ENCODE assay signal across 17 cellular contexts in the genomic region with DNA sequence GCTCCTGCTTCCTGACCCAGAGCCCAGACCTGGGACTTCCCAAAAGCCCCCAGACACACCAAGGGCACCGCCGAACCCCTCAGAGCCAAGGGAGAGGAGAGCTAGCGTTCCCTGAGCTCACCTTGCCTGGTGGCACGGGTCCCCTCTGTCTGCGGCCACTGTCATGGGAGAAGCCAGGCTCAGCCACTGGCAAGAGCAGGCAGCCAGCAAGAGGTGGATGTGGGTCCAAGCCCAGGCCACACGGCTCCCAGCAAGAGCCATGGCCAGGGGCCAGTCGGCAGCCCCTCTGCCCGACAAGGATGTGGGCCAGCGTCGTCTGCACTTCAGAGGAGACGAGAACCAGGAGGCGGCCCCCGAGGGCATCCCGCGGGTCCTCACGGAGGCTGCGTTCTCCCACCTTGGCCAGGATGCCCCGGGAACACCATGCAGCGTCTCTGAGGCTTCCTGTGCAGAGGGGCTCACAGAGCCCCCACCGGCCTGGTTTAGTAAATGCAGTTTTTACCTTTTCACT. TPM values are rescaled to one million over a fixed set of nuclear protein-coding genes. Genes with fewer than 3 reads are reported as not detected.
DNase-seq lines count a peak whose midpoint lies in the region; ATAC-seq, FAIRE-seq and TF ChIP-seq lines count a peak whose summit lies in the region.
"Had no signal": no experiment of that assay in that cellular context is flagged by ENCODE, and none has a peak within 500 bp of the region (broad histone marks: within the 10 kb centered on the region; RNA-seq: fewer than 3 reads in every experiment).

No MANE protein-coding gene starts in this region.

- peaks cover under 1% of the 10 kb centered on the region for H3K4me1 Mint-ChIP-seq in Calu3 (ENCODE audit: low read depth, unreplicated experiment)
- H3K4me1 Mint-ChIP-seq in naive B cell = peaks cover 4 to 20% (median 16%) of the 10 kb centered on the region in 3 donors

- H3K9me3 Mint-ChIP-seq in Calu3 (ENCODE audit: low read depth, unreplicated experiment) (no peaks in the 10 kb centered on the region), naive B cell (peaks cover 0 to 9% (median 4%) of the 10 kb centered on the region in 7 donors)

- no peak overlapping the region for H3K27ac Mint-ChIP-seq in Calu3 (ENCODE audit: unreplicated experiment)
- H3K27ac Mint-ChIP-seq in naive B cell = peak overlapping the region in 2 of 6 donors; percentile 38 to 44
- H3K27ac Mint-ChIP-seq: activated CD8-positive, alpha-beta T cell treated with anti-CD3 and anti-CD28 coated beads for 36 hours; dendritic cell treated with granulocyte-macrophage colony-stimulating factor and Interleukin-4, amounts not matched to agents 40 ng/mL and 50 ng/mL, for 4 days had no signal

- no peak overlapping the region for H3K4me3 ChIP-seq in BLaER1
- no peak overlapping the region for H3K4me3 ChIP-seq in K562

- no peaks in the 10 kb centered on the region for H3K27me3 ChIP-seq in BLaER1
- H3K27me3 ChIP-seq in K562 (ENCODE audit: control insufficient read depth in 2 of 2, insufficient read depth in 2 of 2, low read length in 2 of 2) = peaks cover 33 to 39% of the 10 kb centered on the region in 2 experiments

- intact Hi-C loops in Calu3 (cut with micrococcal nuclease; ENCODE audit: unreplicated experiment) = no loop called here
- intact Hi-C loops in K562 (cut with micrococcal nuclease) = no loop called here

- no peak for TF ChIP-seq RAD21 in K562 (CRISPR knock-in tag; conservative IDR thresholded peaks at IDR 0.05 in 1 of 2, IDR thresholded peaks at IDR 0.05 in 1 of 2)

- H3K27ac ChIP-seq in BLaER1 = no peak overlapping the region
- no peak overlapping the region for H3K27ac ChIP-seq in K562 (ENCODE audit: extremely low read depth, low read depth, low read length)

- peaks cover 54% of the 10 kb centered on the region for H3K36me3 Mint-ChIP-seq in Calu3 (ENCODE audit: insufficient read depth, unreplicated experiment)
- H3K36me3 Mint-ChIP-seq in naive B cell = peaks cover under 1 to 8% of the 10 kb centered on the region in 2 donors

- H3K9ac ChIP-seq in BLaER1 (no peak overlapping the region), K562 (ENCODE audit: insufficient read depth in 1 of 2, low read depth in 2 of 2, low read length in 2 of 2) (no peak overlapping the region)

- peak overlapping the region; percentile 95 for H3K4me2 ChIP-seq in BLaER1
- H3K4me2 ChIP-seq in K562 (ENCODE audit: insufficient read depth, low read length) = no peak overlapping the region

- no peaks in the 10 kb centered on the region for H3K9me1 ChIP-seq in K562 (ENCODE audit: control insufficient read depth, insufficient read depth, low read length)

- no peak overlapping the region for H2AFZ ChIP-seq in K562 (ENCODE audit: low read depth, low read length)

- POLR2A ChIA-PET in K562 (lab: Yijun Ruan, JAX) = interaction anchor here (1.0 to 1.9 kb wide), 2 partner anchors 10 to 12 kb away, joined by 5 to 9 read pairs; no protein-coding TSS in a partner anchor

- peaks cover 2% of the 10 kb centered on the region for H3K27me3 Mint-ChIP-seq in Calu3 (ENCODE audit: unreplicated experiment)
- H3K27me3 Mint-ChIP-seq in naive B cell = peaks cover 0 to 23% (median 17%) of the 10 kb centered on the region in 3 donors

- TF ChIP-seq POLR2A in K562 (conservative IDR thresholded peaks at IDR 0.05) = no peak

- H3K4me1 ChIP-seq in BLaER1 = peaks cover 52% of the 10 kb centered on the region
- peaks cover 10 to 56% of the 10 kb centered on the region in 2 experiments; a peak in 4 of 5 replicates for H3K4me1 ChIP-seq in K562 (replicated peaks in 1 of 2; ENCODE audit: control insufficient read depth in 2 of 2, insufficient read depth in 2 of 2, low read length in 2 of 2)

- CTCF ChIA-PET in Calu3 (lab: Charles Lee) = interaction anchor here (1.0 kb wide), 1 partner anchor 19 kb away, joined by 4 read pairs; no protein-coding TSS in a partner anchor
- CTCF ChIA-PET in K562 (lab: Yijun Ruan, JAX; ENCODE audit: low intra/inter-chr PET ratio) = no interaction called here

- H3K4me3 Mint-ChIP-seq in Calu3 (ENCODE audit: low read depth, unreplicated experiment) = peak overlapping the region; percentile 95
- H3K4me3 Mint-ChIP-seq in naive B cell = peak overlapping the region; percentile 23 to 86 (median 76)
- H3K4me3 Mint-ChIP-seq: dendritic cell treated with granulocyte-macrophage colony-stimulating factor and Interleukin-4, amounts not matched to agents 40 ng/mL and 50 ng/mL, for 4 days had no signal

- WGBS in K562 (ENCODE audit: insufficient coverage, low coverage, missing lambda C conversion rate) = 32% methylated on average over 16 of the region's 20 CpGs

- in situ Hi-C loops in K562 (cut with MboI) = no loop called here

- BruUV-seq in Calu3 (replicated peaks; lab: Mats Ljungman, UMichigan) = no TSS peak
- no TSS peak for BruUV-seq in K562 (replicated peaks; lab: Mats Ljungman, UMichigan)

- peak; percentile 58 for FAIRE-seq in K562 (lab: Jason Lieb, UNC)

- no peak for TF ChIP-seq EP300 in K562 (IDR thresholded peaks at IDR 0.05; ENCODE audit: low read length)

- H4K20me1 ChIP-seq in BLaER1 (peaks cover 23% of the 10 kb centered on the region), K562 (replicated peaks; ENCODE audit: control insufficient read depth, insufficient read depth, low read length) (no peaks in the 10 kb centered on the region)

- no peak for TF ChIP-seq CTCF in Calu3 (IDR thresholded peaks at IDR 0.05; ENCODE audit: unreplicated experiment)
- TF ChIP-seq CTCF in K562 (IDR thresholded peaks at IDR 0.05 in 2 of 3, conservative IDR thresholded peaks at IDR 0.05 in 1 of 3; ENCODE audit: insufficient read depth in 2 of 3, low read depth in 1 of 3, low read length in 3 of 3) = peak; percentile 24 to 38 (median 36); a peak in 2 of 6 replicates

- peaks cover 14% of the 10 kb centered on the region for H3K36me3 ChIP-seq in BLaER1
- peaks cover 20% of the 10 kb centered on the region; the same call in 2 of the 3 replicates for H3K36me3 ChIP-seq in K562 (ENCODE audit: control insufficient read depth, insufficient read depth, low read length)

- no peak for DNase-seq in Calu3
- no peak for DNase-seq in K562 (ENCODE audit: extremely low read depth in 1 of 4, low spot score in 3 of 4)
- no peak for DNase-seq in naive B cell
- DNase-seq in kidney glomerular epithelial cell (lab: John Stamatoyannopoulos, UW) = no peak
- DNase-seq in hippocampal formation (lab: John Stamatoyannopoulos, UW) = no peak
- DNase-seq: activated CD8-positive, alpha-beta T cell treated with anti-CD3 and anti-CD28 coated beads for 36 hours; KBM-7; NCI-H1436 treated with DMSO at 0.1 percent for 48 hours; NCI-H510A treated with DMSO at 0.1 percent for 48 hours; T-helper 9 cell had no signal

- H3K79me2 ChIP-seq in K562 (ENCODE audit: control insufficient read depth, insufficient read depth, low read length) = peaks cover 14% of the 10 kb centered on the region

- ATAC-seq in K562 (no peak), naive B cell (ENCODE audit: low read depth in 2 of 2) (no peak), GM21423 (IDR thresholded peaks at IDR 0.05; ENCODE audit: unreplicated experiment) (no peak), GM19467 (IDR thresholded peaks at IDR 0.05; ENCODE audit: unreplicated experiment) (no peak)
- ATAC-seq: activated CD8-positive, alpha-beta T cell treated with anti-CD3 and anti-CD28 coated beads for 36 hours had no signal

- peaks cover 24% of the 10 kb centered on the region for H3K9me3 ChIP-seq in BLaER1
- peaks cover 7% of the 10 kb centered on the region for H3K9me3 ChIP-seq in K562 (replicated peaks; ENCODE audit: control insufficient read depth, insufficient read depth, low read depth, low read length)

RNA-seq across cellular contexts. Expression of a gene that starts 2.2 kb away (rescaled TPM):
- 517 and 545 TPM in 2 replicates for total RNA-seq in Calu3 (2022)
- 8.8 and 25.0 TPM in 2 replicates for total RNA-seq in K562 (2011; cell fraction: chromatin; rRNA removed; ENCODE audit: low replicate concordance)
- total RNA-seq in K562 (2011; cell fraction: nucleolus; rRNA removed) = 34.9 and 37.0 TPM in 2 replicates
- total RNA-seq in K562 (2011; cell fraction: nucleoplasm; rRNA removed) = 25.6 and 28.6 TPM in 2 replicates
- 73.9 and 86.1 TPM in 2 replicates for total RNA-seq in K562 (2014; rRNA removed)
- 2.3 and 4.5 TPM in 2 replicates for total RNA-seq in K562 (2014; rRNA removed; fragmentation: Illumina TruSeq; extraction: Trizol)
- 10.5 and 16.6 TPM in 2 replicates for total RNA-seq in K562 (2015; rRNA removed; fragmentation: Illumina TruSeq; extraction: Trizol)
- 220 and 233 TPM in 2 replicates for total RNA-seq in K562 (2021)
- polyA plus RNA-seq in K562 (2011; rRNA removed) = 4.5 and 9.8 TPM in 2 replicates
- 17.2 and 51.6 TPM in 2 replicates for polyA plus RNA-seq in K562 (2011; cell fraction: cytosol; rRNA removed)
- 34.4 and 40.3 TPM in 2 replicates for polyA plus RNA-seq in K562 (2011; cell fraction: nucleus; rRNA removed)
- polyA plus RNA-seq in K562 (2012) = 125 and 320 TPM in 2 replicates
- 11.2 and 59.1 TPM in 2 replicates for polyA plus RNA-seq in K562 (2014; fragmentation: Illumina TruSeq; extraction: Trizol)
- polyA plus RNA-seq in K562 (2014; fragmentation: Nextera tagmentation; extraction: Ambion mirVana) = under 1 TPM; 0.77 to 0.85 TPM
- 98.3 and 99.6 TPM in 2 replicates for polyA plus RNA-seq in K562 (2014; rRNA removed)
- polyA minus RNA-seq in K562 (2011; rRNA and poly(A)+ RNA removed) = 0.95 and 2.2 TPM in 2 replicates
- 82.0 and 193 TPM in 2 replicates for polyA minus RNA-seq in K562 (2011; cell fraction: cytosol; rRNA and poly(A)+ RNA removed)
- 25.2 and 33.4 TPM in 2 replicates for polyA minus RNA-seq in K562 (2011; cell fraction: nucleus; rRNA and poly(A)+ RNA removed)
- 100 to 1,000 TPM in 1 of 6 donors, 10 to 100 TPM in 5; 40.2 to 132 (median 67.5) TPM for polyA plus RNA-seq in naive B cell (ENCODE audit: low read depth in 6 of 6)

RNA-seq across cellular contexts. Expression of a gene that starts 18.8 kb away (rescaled TPM):
- 15.9 and 22.5 TPM in 2 replicates for total RNA-seq in Calu3 (2022)
- total RNA-seq in K562 (2011; cell fraction: chromatin; rRNA removed; ENCODE audit: low replicate concordance) = not detected in 2 replicates
- total RNA-seq in K562 (2011; cell fraction: nucleolus; rRNA removed) = not detected in 2 replicates
- total RNA-seq in K562 (2011; cell fraction: nucleoplasm; rRNA removed) = not detected in 2 replicates
- not detected in 2 replicates for total RNA-seq in K562 (2014; rRNA removed)
- total RNA-seq in K562 (2014; rRNA removed; fragmentation: Illumina TruSeq; extraction: Trizol) = not detected in 2 replicates
- not detected in 2 replicates for total RNA-seq in K562 (2015; rRNA removed; fragmentation: Illumina TruSeq; extraction: Trizol)
- total RNA-seq in K562 (2021) = not detected in 2 replicates
- not detected in 2 replicates for polyA plus RNA-seq in K562 (2011; rRNA removed)
- polyA plus RNA-seq in K562 (2011; cell fraction: cytosol; rRNA removed) = 0.03 TPM in 1 of 2 replicates, not detected in the other
- polyA plus RNA-seq in K562 (2011; cell fraction: nucleus; rRNA removed) = not detected in 2 replicates
- 0.11 TPM in 1 of 2 replicates, not detected in the other for polyA plus RNA-seq in K562 (2012)
- polyA plus RNA-seq in K562 (2014; fragmentation: Illumina TruSeq; extraction: Trizol) = not detected in 2 replicates
- not detected for polyA plus RNA-seq in K562 (2014; fragmentation: Nextera tagmentation; extraction: Ambion mirVana)
- polyA plus RNA-seq in K562 (2014; rRNA removed) = 0.07 TPM in 1 of 2 replicates, not detected in the other
- polyA minus RNA-seq in K562 (2011; rRNA and poly(A)+ RNA removed) = not detected in 2 replicates
- polyA minus RNA-seq in K562 (2011; cell fraction: cytosol; rRNA and poly(A)+ RNA removed) = not detected in 2 replicates
- not detected in 2 replicates for polyA minus RNA-seq in K562 (2011; cell fraction: nucleus; rRNA and poly(A)+ RNA removed)
- 1 to 10 TPM in 1 of 6 donors, under 1 TPM in 5; 0.10 to 1.3 (median 0.51) TPM for polyA plus RNA-seq in naive B cell (ENCODE audit: low read depth in 6 of 6)
- polyA plus RNA-seq: fibroblast of lung had no signal

RNA-seq across cellular contexts. Expression of a gene that starts 19.5 kb away (rescaled TPM):
- 359 and 393 TPM in 2 replicates for total RNA-seq in Calu3 (2022)
- total RNA-seq in K562 (2011; cell fraction: chromatin; rRNA removed; ENCODE audit: low replicate concordance) = 13.0 and 31.1 TPM in 2 replicates
- 23.3 and 23.8 TPM in 2 replicates for total RNA-seq in K562 (2011; cell fraction: nucleolus; rRNA removed)
- total RNA-seq in K562 (2011; cell fraction: nucleoplasm; rRNA removed) = 9.9 and 20.4 TPM in 2 replicates
- total RNA-seq in K562 (2014; rRNA removed) = 20.9 and 24.8 TPM in 2 replicates
- total RNA-seq in K562 (2014; rRNA removed; fragmentation: Illumina TruSeq; extraction: Trizol) = 8.7 and 11.5 TPM in 2 replicates
- total RNA-seq in K562 (2015; rRNA removed; fragmentation: Illumina TruSeq; extraction: Trizol) = 7.7 and 8.7 TPM in 2 replicates
- 29.0 and 29.6 TPM in 2 replicates for total RNA-seq in K562 (2021)
- polyA plus RNA-seq in K562 (2011; rRNA removed) = 9.6 and 11.8 TPM in 2 replicates
- polyA plus RNA-seq in K562 (2011; cell fraction: cytosol; rRNA removed) = 10.8 and 19.3 TPM in 2 replicates
- polyA plus RNA-seq in K562 (2011; cell fraction: nucleus; rRNA removed) = 13.8 and 24.9 TPM in 2 replicates
- 29.1 and 61.1 TPM in 2 replicates for polyA plus RNA-seq in K562 (2012)
- polyA plus RNA-seq in K562 (2014; fragmentation: Illumina TruSeq; extraction: Trizol) = 27.2 and 29.6 TPM in 2 replicates
- under 1 TPM; 0.04 to 0.58 TPM for polyA plus RNA-seq in K562 (2014; fragmentation: Nextera tagmentation; extraction: Ambion mirVana)
- polyA plus RNA-seq in K562 (2014; rRNA removed) = 10.9 and 11.4 TPM in 2 replicates
- 10.3 and 11.5 TPM in 2 replicates for polyA minus RNA-seq in K562 (2011; rRNA and poly(A)+ RNA removed)
- polyA minus RNA-seq in K562 (2011; cell fraction: cytosol; rRNA and poly(A)+ RNA removed) = 34.7 and 45.1 TPM in 2 replicates
- 8.2 and 10.0 TPM in 2 replicates for polyA minus RNA-seq in K562 (2011; cell fraction: nucleus; rRNA and poly(A)+ RNA removed)
- 1 to 10 TPM in 1 of 6 donors, under 1 TPM in 3, not detected in 2; 0.12 to 1.4 (median 0.28) TPM for polyA plus RNA-seq in naive B cell (ENCODE audit: low read depth in 6 of 6)

RNA-seq across cellular contexts. Expression of a gene that starts 29.1 kb away (rescaled TPM):
- total RNA-seq in Calu3 (2022) = not detected in 2 replicates
- not detected in 2 replicates for total RNA-seq in K562 (2011; cell fraction: chromatin; rRNA removed; ENCODE audit: low replicate concordance)
- 0.17 TPM in 1 of 2 replicates, not detected in the other for total RNA-seq in K562 (2011; cell fraction: nucleolus; rRNA removed)
- not detected in 2 replicates for total RNA-seq in K562 (2011; cell fraction: nucleoplasm; rRNA removed)
- total RNA-seq in K562 (2014; rRNA removed) = not detected in 2 replicates
- not detected in 2 replicates for total RNA-seq in K562 (2014; rRNA removed; fragmentation: Illumina TruSeq; extraction: Trizol)
- total RNA-seq in K562 (2015; rRNA removed; fragmentation: Illumina TruSeq; extraction: Trizol) = not detected in 2 replicates
- total RNA-seq in K562 (2021) = not detected in 2 replicates
- 0.04 and 0.07 TPM in 2 replicates for polyA plus RNA-seq in K562 (2011; rRNA removed)
- 0.03 and 0.07 TPM in 2 replicates for polyA plus RNA-seq in K562 (2011; cell fraction: cytosol; rRNA removed)
- 0.13 and 0.21 TPM in 2 replicates for polyA plus RNA-seq in K562 (2011; cell fraction: nucleus; rRNA removed)
- polyA plus RNA-seq in K562 (2012) = 0.05 TPM in 1 of 2 replicates, not detected in the other
- polyA plus RNA-seq in K562 (2014; fragmentation: Illumina TruSeq; extraction: Trizol) = not detected in 2 replicates
- polyA plus RNA-seq in K562 (2014; fragmentation: Nextera tagmentation; extraction: Ambion mirVana) = not detected
- not detected in 2 replicates for polyA plus RNA-seq in K562 (2014; rRNA removed)
- polyA minus RNA-seq in K562 (2011; rRNA and poly(A)+ RNA removed) = not detected in 2 replicates
- polyA minus RNA-seq in K562 (2011; cell fraction: cytosol; rRNA and poly(A)+ RNA removed) = not detected in 2 replicates
- not detected in 2 replicates for polyA minus RNA-seq in K562 (2011; cell fraction: nucleus; rRNA and poly(A)+ RNA removed)
- not detected for polyA plus RNA-seq in naive B cell (ENCODE audit: low read depth in 6 of 6)
- total RNA-seq: activated CD8-positive, alpha-beta T cell treated with anti-CD3 and anti-CD28 coated beads for 36 hours; fibroblast of lung; mucosa of gallbladder; RPMI7951 had no signal
- polyA plus RNA-seq: fibroblast of lung had no signal

RNA-seq across cellular contexts. Expression of a gene that starts 35.6 kb away (rescaled TPM):
- total RNA-seq in Calu3 (2022) (0.24 TPM in 1 of 2 replicates, not detected in the other), K562 (2014; rRNA removed) (0.64 and 0.65 TPM in 2 replicates), K562 (2014; rRNA removed; fragmentation: Illumina TruSeq; extraction: Trizol) (0.06 TPM in 1 of 2 replicates, not detected in the other), K562 (2015; rRNA removed; fragmentation: Illumina TruSeq; extraction: Trizol) (0.14 and 0.23 TPM in 2 replicates), K562 (2021) (0.74 and 0.89 TPM in 2 replicates)
- 1.1 and 6.2 TPM in 2 replicates for total RNA-seq in K562 (2011; cell fraction: chromatin; rRNA removed; ENCODE audit: low replicate concordance)
- 5.0 and 5.5 TPM in 2 replicates for total RNA-seq in K562 (2011; cell fraction: nucleolus; rRNA removed)
- total RNA-seq in K562 (2011; cell fraction: nucleoplasm; rRNA removed) = 1.8 and 2.2 TPM in 2 replicates
- polyA plus RNA-seq in K562 (2011; rRNA removed) (1.2 TPM in 2 replicates), K562 (2014; fragmentation: Illumina TruSeq; extraction: Trizol) (0.15 and 0.39 TPM in 2 replicates), K562 (2014; fragmentation: Nextera tagmentation; extraction: Ambion mirVana) (under 1 TPM in 1 of 2 experiments, not detected in 1; 0.08 TPM), K562 (2014; rRNA removed) (1.2 and 2.3 TPM in 2 replicates), naive B cell (ENCODE audit: low read depth in 6 of 6) (1 to 10 TPM in 5 of 6 donors, under 1 TPM in 1; 0.08 to 5.2 (median 1.8) TPM)
- 1.9 and 6.4 TPM in 2 replicates for polyA plus RNA-seq in K562 (2011; cell fraction: cytosol; rRNA removed)
- polyA plus RNA-seq in K562 (2011; cell fraction: nucleus; rRNA removed) = 5.8 and 19.1 TPM in 2 replicates
- 0.94 and 1.1 TPM in 2 replicates for polyA plus RNA-seq in K562 (2012)
- 0.45 and 0.56 TPM in 2 replicates for polyA minus RNA-seq in K562 (2011; rRNA and poly(A)+ RNA removed)
- 0.46 and 1.3 TPM in 2 replicates for polyA minus RNA-seq in K562 (2011; cell fraction: cytosol; rRNA and poly(A)+ RNA removed)
- polyA minus RNA-seq in K562 (2011; cell fraction: nucleus; rRNA and poly(A)+ RNA removed) = 1.6 and 3.9 TPM in 2 replicates

Comparison
In these comparisons a context has a peak if more than half of its experiments do, and no peak if none do; other contexts are left out.
1. RNA of a gene that starts 18.8 kb away (total RNA-seq): 15.9 to 22.5 TPM in Calu3; not detected in K562; every median in the first group is over 10 times any median in the second.
2. RNA of a gene that starts 19.5 kb away (total RNA-seq): 359 to 393 TPM in Calu3; 7.7 to 31.1 TPM in K562; every median in the first group is over 10 times any median in the second.